In genomic region chr21:46635324-46636180, GRCh38 we compare ENCODE assay signal across 8 cellular contexts. TPM values are rescaled to one million over a fixed set of nuclear protein-coding genes. Genes with fewer than 3 reads are reported as not detected.
DNase-seq lines count a peak whose midpoint lies in the region; ATAC-seq and TF ChIP-seq lines count a peak whose summit lies in the region.

Gene PRMT2 (plus strand): TSS chr21:46635674. CDS start chr21:46636952, 1,278 bp downstream.

- no peak for TF ChIP-seq CTCF in LNCaP clone FGC (IDR thresholded peaks at IDR 0.05; ENCODE audit: control insufficient read depth, extremely low read depth, insufficient read depth)

- H3K27me3 Mint-ChIP-seq in naive B cell = peaks cover 5 to 13% (median 12%) of the 10 kb centered on the region in 3 donors

- H3K27ac Mint-ChIP-seq in naive B cell = peak within 1 kb of the TSS; percentile 88 to 98 (median 94)
- H3K27ac Mint-ChIP-seq in stimulated activated effector memory CD8-positive, alpha-beta T cell treated with anti-CD3 and anti-CD28 coated beads, Interleukin-12 subunit alpha, Interleukin-12 subunit beta, amount 100 ng/mL, for 72 hours = peak within 1 kb of the TSS; percentile 97

- ATAC-seq in naive B cell (ENCODE audit: low read depth in 2 of 2) = peak; percentile 88 to 92
- peak; percentile 89 for ATAC-seq in stimulated activated effector memory CD8-positive, alpha-beta T cell treated with anti-CD3 and anti-CD28 coated beads, Interleukin-12 subunit alpha, Interleukin-12 subunit beta, amount 100 ng/mL, for 72 hours

- H3K4me1 Mint-ChIP-seq in naive B cell = peaks cover 21 to 51% (median 35%) of the 10 kb centered on the region in 3 donors
- peaks cover 52% of the 10 kb centered on the region for H3K4me1 Mint-ChIP-seq in stimulated activated effector memory CD8-positive, alpha-beta T cell treated with anti-CD3 and anti-CD28 coated beads, Interleukin-12 subunit alpha, Interleukin-12 subunit beta, amount 100 ng/mL, for 72 hours

- peak within 1 kb of the TSS; percentile 75 for H3K4me3 ChIP-seq in LNCaP clone FGC (ENCODE audit: low read depth, low read length)

- DNase-seq in EH (ENCODE audit: low read depth) (peak; percentile 97), GOT3 (lab: John Stamatoyannopoulos, UW) (peak; percentile 95), LNCaP clone FGC (ENCODE audit: low read depth) (peak; percentile 78), RPMI8226 (peak; percentile 98), fibroblast of gingiva (ENCODE audit: low read depth) (peak; percentile 95), naive B cell (peak; percentile 99)
- peak; percentile 92 to 98 for DNase-seq in activated T-helper 1 cell treated with anti-CD3 and anti-CD28 coated beads, Interleukin-2, amount 50 U/mL, for 16 hours (ENCODE audit: low read depth in 1 of 2, low spot score in 1 of 2)
- peak; percentile 98 to 99 for DNase-seq in stimulated activated effector memory CD8-positive, alpha-beta T cell treated with anti-CD3 and anti-CD28 coated beads, Interleukin-12 subunit alpha, Interleukin-12 subunit beta, amount 100 ng/mL, for 72 hours (ENCODE audit: low spot score in 2 of 2)

- H3K36me3 Mint-ChIP-seq in naive B cell = peaks cover 0 to 8% of the 10 kb centered on the region in 2 donors
- peaks cover 46% of the 10 kb centered on the region for H3K36me3 Mint-ChIP-seq in stimulated activated effector memory CD8-positive, alpha-beta T cell treated with anti-CD3 and anti-CD28 coated beads, Interleukin-12 subunit alpha, Interleukin-12 subunit beta, amount 100 ng/mL, for 72 hours

- peak within 1 kb of the TSS; percentile 84 to 98 (median 92) for H3K4me3 Mint-ChIP-seq in naive B cell
- peak within 1 kb of the TSS; percentile 98 for H3K4me3 Mint-ChIP-seq in stimulated activated effector memory CD8-positive, alpha-beta T cell treated with anti-CD3 and anti-CD28 coated beads, Interleukin-12 subunit alpha, Interleukin-12 subunit beta, amount 100 ng/mL, for 72 hours

- H3K9me3 Mint-ChIP-seq in naive B cell = no peaks in the 10 kb centered on the region
- H3K9me3 Mint-ChIP-seq in stimulated activated effector memory CD8-positive, alpha-beta T cell treated with anti-CD3 and anti-CD28 coated beads, Interleukin-12 subunit alpha, Interleukin-12 subunit beta, amount 100 ng/mL, for 72 hours = no peaks in the 10 kb centered on the region

RNA-seq across cellular contexts. Expression of gene PRMT2, which starts in this region (rescaled TPM):
- polyA plus RNA-seq in naive B cell (ENCODE audit: low read depth in 6 of 6) = 100 to 1,000 TPM; 101 to 156 (median 115) TPM

Comparison
In these comparisons a context has a peak if more than half of its experiments do, and no peak if none do; other contexts are left out.
1. Peak in every context shown above with its lines: DNase-seq, ATAC-seq and H3K4me3 ChIP-seq.